Comparison of ENCODE assay signal across 17 cellular contexts in genomic region chr1:203124546-203125317, GRCh38. TPM values are rescaled to one million over a fixed set of nuclear protein-coding genes. Genes with fewer than 3 reads are reported as not detected.
DNase-seq lines count a peak whose midpoint lies in the region; ATAC-seq and TF ChIP-seq lines count a peak whose summit lies in the region.
"Had no signal": no experiment of that assay in that cellular context is flagged by ENCODE, and none has a peak within 500 bp of the region (broad histone marks: within the 10 kb centered on the region; RNA-seq: fewer than 3 reads in every experiment).

No MANE protein-coding gene starts in this region.

- H3K27ac Mint-ChIP-seq in GM23338, result no peak overlapping the region
- H3K27ac Mint-ChIP-seq: stimulated activated naive CD8-positive, alpha-beta T cell treated with anti-CD3 and anti-CD28 coated beads, Interleukin-15, amount 100 ng/mL, for 72 hours had no signal

- POLR2A ChIA-PET in RWPE1 (lab: Yijun Ruan, JAX; ENCODE audit: low non-redundant PET), result no interaction called here

- H2AFZ ChIP-seq in GM23338, result no peak overlapping the region
- H2AFZ ChIP-seq: hepatocyte had no signal

- peaks cover 35% of the 10 kb centered on the region for H3K27me3 ChIP-seq in GM23338 (ENCODE audit: insufficient read depth)

- no peaks in the 10 kb centered on the region for H4K20me1 ChIP-seq in GM23338 (replicated peaks; ENCODE audit: insufficient read depth)

- H3F3A ChIP-seq in GM23338 (replicated peaks; ENCODE audit: low read depth), result 0 out of 2 replicates have a peak, but pooled peaks cover 3% of the 10 kb centered on the region

- no peaks in the 10 kb centered on the region for H3K36me3 ChIP-seq in GM23338 (ENCODE audit: insufficient read depth)
- H3K36me3 ChIP-seq: left lung had no signal

- no peak for ATAC-seq in GM23338
- ATAC-seq: left lung; stimulated activated naive CD8-positive, alpha-beta T cell treated with anti-CD3 and anti-CD28 coated beads, Interleukin-15, amount 100 ng/mL, for 72 hours had no signal

- H3K4me3 ChIP-seq in foreskin fibroblast (ENCODE audit: low read depth in 1 of 2, low read length in 2 of 2), result no peak overlapping the region
- H3K4me3 ChIP-seq in GM23338, result no peak overlapping the region
- H3K4me3 ChIP-seq: hepatocyte, left lung had no signal

- H3K79me2 ChIP-seq in GM23338 (replicated peaks; ENCODE audit: insufficient read depth), result no peaks in the 10 kb centered on the region
- H3K79me2 ChIP-seq: hepatocyte had no signal

- no peaks in the 10 kb centered on the region for H3K36me3 Mint-ChIP-seq in GM23338 (ENCODE audit: low read depth)

- H3K4me3 Mint-ChIP-seq in GM23338, result no peak overlapping the region
- H3K4me3 Mint-ChIP-seq: stimulated activated naive CD8-positive, alpha-beta T cell treated with anti-CD3 and anti-CD28 coated beads, Interleukin-15, amount 100 ng/mL, for 72 hours had no signal

- H3K9me2 ChIP-seq in GM23338 (ENCODE audit: insufficient read depth), result no peaks in the 10 kb centered on the region

- peaks cover 44% of the 10 kb centered on the region for H3K27me3 Mint-ChIP-seq in GM23338 (ENCODE audit: insufficient read depth, low read depth, poor library complexity)

- H3K4me1 ChIP-seq in GM23338 (ENCODE audit: insufficient read depth), result peaks cover 15% of the 10 kb centered on the region

- DNase-seq in D341Med (ENCODE audit: low spot score), result peak; percentile 31
- DNase-seq in GM13976 (ENCODE audit: low spot score), result peak; percentile 12
- DNase-seq in RWPE1 (ENCODE audit: low spot score), result peak; percentile 72
- peak; percentile 35 to 75 for DNase-seq in foreskin fibroblast
- no peak for DNase-seq in GM23338 (ENCODE audit: low spot score)
- no peak for DNase-seq in NCI-H1417 treated with DMSO at 0.1 percent for 48 hours (lab: John Stamatoyannopoulos, UW)
- DNase-seq in dedifferentiated amniotic fluid mesenchymal stem cell (ENCODE audit: extremely low spot score), result no peak
- DNase-seq: activated CD4-positive, alpha-beta T cell treated with anti-CD3 and anti-CD28 coated beads for 48 hours; erythroblast; GF-D8; left lung; NCI-H2081; SHP77 treated with DMSO at 0.1 percent for 48 hours; stimulated activated naive CD8-positive, alpha-beta T cell treated with anti-CD3 and anti-CD28 coated beads, Interleukin-15, amount 100 ng/mL, for 72 hours; T-helper 9 cell had no signal

- H3K4me2 ChIP-seq in GM23338, result no peak overlapping the region
- H3K4me2 ChIP-seq: hepatocyte had no signal

- H3K9me3 Mint-ChIP-seq in GM23338, result no peaks in the 10 kb centered on the region; the same call in 2 of the 3 replicates
- H3K9me3 Mint-ChIP-seq: stimulated activated naive CD8-positive, alpha-beta T cell treated with anti-CD3 and anti-CD28 coated beads, Interleukin-15, amount 100 ng/mL, for 72 hours had no signal

- H3K27ac ChIP-seq in RWPE1, result no peak overlapping the region
- no peak overlapping the region for H3K27ac ChIP-seq in GM23338 (ENCODE audit: low read depth)
- H3K27ac ChIP-seq: hepatocyte, left lung had no signal

- CTCF ChIA-PET in RWPE1 (lab: Yijun Ruan, JAX), result interaction anchor here (0.8 to 2.5 kb wide), 2 partner anchors 40 to 85 kb away, joined by 3 to 15 read pairs; no protein-coding TSS in a partner anchor

- peaks cover 34% of the 10 kb centered on the region for H3K4me1 Mint-ChIP-seq in GM23338

- TF ChIP-seq CTCF in GM13976 (IDR thresholded peaks at IDR 0.05; ENCODE audit: borderline replicate concordance, control extremely low read depth, extremely low read depth, insufficient read depth, missing control alignments) (no peak), RWPE1 (conservative IDR thresholded peaks at IDR 0.05; ENCODE audit: low read depth) (no peak), foreskin fibroblast (IDR thresholded peaks at IDR 0.05; ENCODE audit: low read depth, low read length) (no peak), GM23338 (conservative IDR thresholded peaks at IDR 0.05; ENCODE audit: low read depth in 2 of 2) (no peak)

- in situ Hi-C loops in GM13976 (cut with MboI; ENCODE audit: low sequenced_read_pairs, unreplicated experiment), result no loop called here

TF ChIP-seq in GM23338, 12 proteins besides CTCF, POLR2A, EP300 and RAD21 (continues in another document):
- TF ChIP-seq NANOG (IDR thresholded peaks at IDR 0.05; ENCODE audit: borderline replicate concordance) (no peak), CREB1 (CRISPR knock-in tag; IDR thresholded peaks at IDR 0.05; ENCODE audit: low read depth) (no peak), JUNB (IDR thresholded peaks at IDR 0.05; ENCODE audit: unreplicated experiment) (no peak), POLR2AphosphoS5 (IDR thresholded peaks at IDR 0.05; ENCODE audit: low read depth) (no peak), REST (IDR thresholded peaks at IDR 0.05; ENCODE audit: unreplicated experiment) (no peak), ZNF331 (CRISPR knock-in tag; IDR thresholded peaks at IDR 0.05; ENCODE audit: low read depth) (no peak), ETS1 (IDR thresholded peaks at IDR 0.05) (no peak), STAT1 (IDR thresholded peaks at IDR 0.05; ENCODE audit: unreplicated experiment) (no peak), EZH2 (IDR thresholded peaks at IDR 0.05; ENCODE audit: low read depth, unreplicated experiment) (no peak), EZH2phosphoT487 (IDR thresholded peaks at IDR 0.05; ENCODE audit: unreplicated experiment) (no peak)

RNA-seq across cellular contexts. Expression of gene ADORA1, which starts 2.8 kb away (rescaled TPM):
- 1.8 and 3.8 TPM in 2 replicates for total RNA-seq in GM23338 (2014; rRNA removed; shearing (Covaris generic))
- 0.63 and 1.5 TPM in 2 replicates for polyA plus RNA-seq in GM23338 (2016; fragmentation: Nextera tagmentation; extraction: Ambion mirVana)

RNA-seq across cellular contexts. Expression of gene MYOG, which starts 38.9 kb away (rescaled TPM):
- not detected in 2 replicates for total RNA-seq in GM23338 (2014; rRNA removed; shearing (Covaris generic))
- polyA plus RNA-seq in GM23338 (2016; fragmentation: Nextera tagmentation; extraction: Ambion mirVana), result not detected in 2 replicates
- total RNA-seq: hepatocyte, left lung had no signal
- polyA plus RNA-seq: CD14-positive monocyte, hepatocyte had no signal

RNA-seq across cellular contexts. Expression of gene MYBPH, which starts 50.9 kb away (rescaled TPM):
- total RNA-seq in GM23338 (2014; rRNA removed; shearing (Covaris generic)), result not detected in 2 replicates
- polyA plus RNA-seq in GM23338 (2016; fragmentation: Nextera tagmentation; extraction: Ambion mirVana), result not detected in 2 replicates
- total RNA-seq: hepatocyte had no signal

Comparison
In these comparisons a context has a peak if more than half of its experiments do, and no peak if none do; other contexts are left out.
1. DNase-seq: peak in D341Med (single experiment), GM13976 (single experiment), RWPE1 (single experiment) and foreskin fibroblast (2 of 2); none in GM23338 (single experiment), NCI-H1417 treated with DMSO at 0.1 percent for 48 hours (single experiment) and dedifferentiated amniotic fluid mesenchymal stem cell (single experiment).